20 cellular contexts compared by ENCODE assay signal in the genomic region with DNA sequence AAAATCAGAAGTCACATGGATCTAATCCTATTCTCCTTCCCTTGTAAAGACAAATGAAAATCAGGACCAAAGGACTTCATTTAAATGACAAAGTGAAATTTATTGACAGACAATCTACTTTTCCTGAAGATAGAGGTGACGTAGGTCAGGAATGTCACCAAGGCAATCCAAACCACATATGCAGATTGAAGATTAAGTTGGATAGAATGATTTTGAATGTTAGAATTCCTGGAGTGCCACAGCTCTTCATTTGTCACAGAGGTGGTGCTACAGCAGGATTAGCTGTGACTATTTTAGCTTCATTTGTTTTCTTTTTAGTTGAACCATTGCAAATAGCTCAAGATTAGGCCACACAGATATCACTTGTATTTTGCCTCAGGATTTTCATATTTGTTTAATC.
A peak's percentile ranks its signal among the peaks of the same experiment; 100 is the strongest.
DNase-seq lines count a peak whose midpoint lies in the region; ATAC-seq and TF ChIP-seq lines count a peak whose summit lies in the region.
"Had no signal": no experiment of that assay in that cellular context is flagged by ENCODE, and none has a peak within 500 bp of the region (broad histone marks: within the 10 kb centered on the region; RNA-seq: fewer than 3 reads in every experiment).

No MANE protein-coding gene starts in this region.

- H2AFZ ChIP-seq in GM23338: no peak overlapping the region
- H2AFZ ChIP-seq: GM23248 had no signal

- no peaks in the 10 kb centered on the region for H4K20me1 ChIP-seq in GM23338 (replicated peaks; ENCODE audit: insufficient read depth)
- H4K20me1 ChIP-seq: BLaER1 had no signal

- H3K9me2 ChIP-seq in GM23338 (ENCODE audit: insufficient read depth): no peaks in the 10 kb centered on the region

- no peak overlapping the region for H3K56ac ChIP-seq in mesendoderm (ENCODE audit: low read length)

- intact Hi-C loops in gastrocnemius medialis (cut with DNase I; ENCODE audit: low total_unique reads): no loop called here

- H3K9me3 ChIP-seq in HAP-1: no peaks in the 10 kb centered on the region
- no peaks in the 10 kb centered on the region for H3K9me3 ChIP-seq in gastrocnemius medialis
- H3K9me3 ChIP-seq: BLaER1 had no signal

- H3K4me3 Mint-ChIP-seq in GM23338: no peak overlapping the region
- no peak overlapping the region for H3K4me3 Mint-ChIP-seq in activated naive CD4-positive, alpha-beta T cell treated with anti-CD3 and anti-CD28 coated beads, Interleukin-2, amount 10 ng/mL, durations not matched to agents 7 days and 5 days
- H3K4me3 Mint-ChIP-seq: CD14-positive monocyte; CD4-positive, alpha-beta memory T cell; IgD-negative memory B cell had no signal

- H3F3A ChIP-seq in GM23338 (replicated peaks; ENCODE audit: low read depth): no peaks in the 10 kb centered on the region

- in situ Hi-C loops in HAP-1 (cut with MboI; ENCODE audit: low sequenced_read_pairs) (no loop called here), gastrocnemius medialis (cut with MboI; ENCODE audit: low sequenced_read_pairs in 4 of 4) (no loop called here)

- H3K36me3 Mint-ChIP-seq in GM23338 (ENCODE audit: low read depth): no peaks in the 10 kb centered on the region
- no peaks in the 10 kb centered on the region for H3K36me3 Mint-ChIP-seq in activated naive CD4-positive, alpha-beta T cell treated with anti-CD3 and anti-CD28 coated beads, Interleukin-2, amount 10 ng/mL, durations not matched to agents 7 days and 5 days
- H3K36me3 Mint-ChIP-seq: CD14-positive monocyte; CD4-positive, alpha-beta memory T cell; IgD-negative memory B cell had no signal

- H3K4me1 ChIP-seq in GM23338 (ENCODE audit: insufficient read depth) (no peaks in the 10 kb centered on the region), HAP-1 (peaks cover 17% of the 10 kb centered on the region), mesendoderm (ENCODE audit: control insufficient read depth, low read depth, low read length) (no peaks in the 10 kb centered on the region), gastrocnemius medialis (no peaks in the 10 kb centered on the region)
- H3K4me1 ChIP-seq: BLaER1 had no signal

- no peak for TF ChIP-seq POLR2A in gastrocnemius medialis (IDR thresholded peaks at IDR 0.05)

- no peaks in the 10 kb centered on the region for H3K79me1 ChIP-seq in mesendoderm (ENCODE audit: low read length)

- no peak overlapping the region for H3K18ac ChIP-seq in mesendoderm (ENCODE audit: low read length)

- ATAC-seq in GM23338: peak; percentile 26; the same call in 1 of the 3 replicates
- ATAC-seq in GM19351 (IDR thresholded peaks at IDR 0.05; ENCODE audit: unreplicated experiment): no peak
- no peak for ATAC-seq in gastrocnemius medialis
- no peak for ATAC-seq in GM18909 (IDR thresholded peaks at IDR 0.05; ENCODE audit: poor library complexity, unreplicated experiment)

- H3K4me1 Mint-ChIP-seq in GM23338: peaks cover 8% of the 10 kb centered on the region
- H3K4me1 Mint-ChIP-seq in activated naive CD4-positive, alpha-beta T cell treated with anti-CD3 and anti-CD28 coated beads, Interleukin-2, amount 10 ng/mL, durations not matched to agents 7 days and 5 days: no peaks in the 10 kb centered on the region
- H3K4me1 Mint-ChIP-seq: CD14-positive monocyte; CD4-positive, alpha-beta memory T cell; IgD-negative memory B cell had no signal

- no peak overlapping the region for H2AK5ac ChIP-seq in mesendoderm (ENCODE audit: low read length)

- no peaks in the 10 kb centered on the region for H3K27me3 Mint-ChIP-seq in GM23338 (ENCODE audit: insufficient read depth, low read depth, poor library complexity)
- H3K27me3 Mint-ChIP-seq in activated naive CD4-positive, alpha-beta T cell treated with anti-CD3 and anti-CD28 coated beads, Interleukin-2, amount 10 ng/mL, durations not matched to agents 7 days and 5 days: no peaks in the 10 kb centered on the region
- H3K27me3 Mint-ChIP-seq: CD4-positive, alpha-beta memory T cell; IgD-negative memory B cell had no signal

- DNase-seq in GM23338 (ENCODE audit: low spot score) (peak; percentile 48), HAP-1 (ENCODE audit: low spot score in 2 of 2) (peak; percentile 36 to 89), astrocyte of the hippocampus (ENCODE audit: low read depth, low spot score) (peak; percentile 2), mesendoderm (peak; percentile 91), gastrocnemius medialis (no peak)
- no peak for DNase-seq in activated naive CD4-positive, alpha-beta T cell treated with anti-CD3 and anti-CD28 coated beads, Interleukin-2, amount 10 ng/mL, durations not matched to agents 7 days and 5 days
- DNase-seq: 8988T; CD4-positive, alpha-beta memory T cell; DMS153; DMS79; GDM1; GM23248; HCEC 1CT; KBM-7 had no signal

- H3K36me3 ChIP-seq in GM23338 (ENCODE audit: insufficient read depth): no peaks in the 10 kb centered on the region
- H3K36me3 ChIP-seq in HAP-1 (replicated peaks): no peaks in the 10 kb centered on the region
- H3K36me3 ChIP-seq in mesendoderm (ENCODE audit: control insufficient read depth, insufficient read depth, low read length): no peaks in the 10 kb centered on the region
- no peaks in the 10 kb centered on the region for H3K36me3 ChIP-seq in gastrocnemius medialis
- H3K36me3 ChIP-seq: BLaER1 had no signal

- H3K23ac ChIP-seq in mesendoderm (ENCODE audit: low read length): no peak overlapping the region

- no peak overlapping the region for H3K9ac ChIP-seq in mesendoderm (ENCODE audit: low read length)
- H3K9ac ChIP-seq: BLaER1, GM23248 had no signal

- no peak overlapping the region for H2BK5ac ChIP-seq in mesendoderm (ENCODE audit: low read length)

- no peak overlapping the region for H3K4me3 ChIP-seq in GM23338
- H3K4me3 ChIP-seq in HAP-1: no peak overlapping the region
- no peak overlapping the region for H3K4me3 ChIP-seq in mesendoderm (ENCODE audit: low read length)
- H3K4me3 ChIP-seq in gastrocnemius medialis: no peak overlapping the region
- H3K4me3 ChIP-seq: BLaER1, GM23248 had no signal

- no peak overlapping the region for H4K8ac ChIP-seq in mesendoderm (ENCODE audit: low read depth, low read length)

- no peaks in the 10 kb centered on the region for H3K9me3 Mint-ChIP-seq in GM23338
- H3K9me3 Mint-ChIP-seq in activated naive CD4-positive, alpha-beta T cell treated with anti-CD3 and anti-CD28 coated beads, Interleukin-2, amount 10 ng/mL, durations not matched to agents 7 days and 5 days: no peaks in the 10 kb centered on the region
- H3K9me3 Mint-ChIP-seq: CD14-positive monocyte had no signal

- H3K4me2 ChIP-seq in GM23338 (no peak overlapping the region), mesendoderm (ENCODE audit: low read length) (no peak overlapping the region)
- H3K4me2 ChIP-seq: BLaER1 had no signal

- TF ChIP-seq CTCF in GM23338 (conservative IDR thresholded peaks at IDR 0.05; ENCODE audit: low read depth in 2 of 2): no peak
- TF ChIP-seq CTCF in gastrocnemius medialis (IDR thresholded peaks at IDR 0.05 in 4 of 5, conservative IDR thresholded peaks at IDR 0.05 in 1 of 5): no peak

- H4K5ac ChIP-seq in mesendoderm (ENCODE audit: low read length): no peak overlapping the region

- no peak overlapping the region for H3K27ac ChIP-seq in GM23338 (ENCODE audit: low read depth)
- H3K27ac ChIP-seq in mesendoderm (ENCODE audit: low read depth, low read length): no peak overlapping the region
- H3K27ac ChIP-seq in gastrocnemius medialis: no peak overlapping the region
- H3K27ac ChIP-seq: BLaER1, GM23248, HL-60 had no signal

- H2BK15ac ChIP-seq in mesendoderm (replicated peaks; ENCODE audit: low read depth): no peak overlapping the region

- H3K4ac ChIP-seq in mesendoderm (ENCODE audit: low read depth, low read length): no peak overlapping the region

- CTCF ChIA-PET in activated naive CD4-positive, alpha-beta T cell treated with anti-CD3 and anti-CD28 coated beads, Interleukin-2, amount 10 ng/mL, durations not matched to agents 7 days and 5 days (lab: Charles Lee): no interaction called here

- H3K79me2 ChIP-seq in GM23338 (replicated peaks; ENCODE audit: insufficient read depth): no peaks in the 10 kb centered on the region
- H3K79me2 ChIP-seq in mesendoderm (ENCODE audit: control insufficient read depth, insufficient read depth, low read length): no peaks in the 10 kb centered on the region

- H3K27me3 ChIP-seq in GM23338 (ENCODE audit: insufficient read depth): no peaks in the 10 kb centered on the region
- no peaks in the 10 kb centered on the region for H3K27me3 ChIP-seq in HAP-1 (ENCODE audit: low read depth)
- H3K27me3 ChIP-seq in mesendoderm (ENCODE audit: insufficient read depth, low read length, poor library complexity): no peaks in the 10 kb centered on the region
- no peaks in the 10 kb centered on the region for H3K27me3 ChIP-seq in gastrocnemius medialis
- H3K27me3 ChIP-seq: BLaER1 had no signal

- H2BK120ac ChIP-seq in mesendoderm (ENCODE audit: low read depth, low read length): no peak overlapping the region

- H3K27ac Mint-ChIP-seq in GM23338: no peak overlapping the region; the same call in 1 of the 2 replicates
- H3K27ac Mint-ChIP-seq in activated naive CD4-positive, alpha-beta T cell treated with anti-CD3 and anti-CD28 coated beads, Interleukin-2, amount 10 ng/mL, durations not matched to agents 7 days and 5 days: no peak overlapping the region
- H3K27ac Mint-ChIP-seq: CD14-positive monocyte; CD4-positive, alpha-beta memory T cell; IgD-negative memory B cell had no signal

- WGBS in mesendoderm (ENCODE audit: extremely low coverage, insufficient coverage, low lambda C conversion rate): no CpG with 5 or more reads among the region's 1 CpG

TF ChIP-seq in GM23338, 12 proteins besides CTCF, POLR2A, EP300 and RAD21 (continues in another document):
- TF ChIP-seq ZNF114 (CRISPR knock-in tag; IDR thresholded peaks at IDR 0.05) (no peak), EZH2phosphoT487 (IDR thresholded peaks at IDR 0.05; ENCODE audit: unreplicated experiment) (no peak)

Comparison
In these comparisons a context has a peak if more than half of its experiments do, and no peak if none do; other contexts are left out.
1. DNase-seq: peak in GM23338 (single experiment), HAP-1 (2 of 2), astrocyte of the hippocampus (single experiment) and mesendoderm (single experiment); none in activated naive CD4-positive, alpha-beta T cell treated with anti-CD3 and anti-CD28 coated beads, Interleukin-2, amount 10 ng/mL, durations not matched to agents 7 days and 5 days (single experiment) and gastrocnemius medialis (0 of 2).